Comparison of ENCODE assay signal across 9 cellular contexts in the genomic region with DNA sequence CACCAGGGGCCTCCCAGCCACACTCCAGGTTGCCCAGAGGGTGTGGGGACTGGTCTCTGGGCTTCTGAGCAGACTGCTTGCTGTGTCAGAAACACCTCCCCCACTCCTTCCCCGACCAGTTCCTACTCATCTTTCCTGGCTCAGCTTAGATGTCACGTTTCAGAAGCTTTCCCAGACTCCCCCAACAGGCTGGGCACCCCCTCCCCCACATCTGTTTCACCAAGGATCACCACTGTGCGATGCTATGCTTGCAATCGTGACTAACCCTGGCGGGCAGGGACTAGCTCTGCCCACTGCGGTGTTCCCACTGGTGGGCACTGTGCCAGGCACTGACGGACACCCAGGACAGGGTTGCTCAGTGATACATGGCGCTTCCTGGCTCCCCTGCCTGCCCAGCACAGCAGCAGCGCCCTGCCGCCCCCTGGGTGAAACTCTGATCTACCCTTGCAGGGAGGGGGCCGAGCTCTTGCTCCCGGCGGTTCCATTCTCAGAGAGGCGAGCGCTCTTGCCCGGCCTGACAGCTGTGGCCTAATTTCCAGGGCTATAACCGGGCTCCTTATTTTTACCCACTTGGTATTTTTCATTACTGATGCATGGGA. TPM values are rescaled to one million over a fixed set of nuclear protein-coding genes. Genes with fewer than 3 reads are reported as not detected.
DNase-seq lines count a peak whose midpoint lies in the region; ATAC-seq and TF ChIP-seq lines count a peak whose summit lies in the region.
"Had no signal": no experiment of that assay in that cellular context is flagged by ENCODE, and none has a peak within 500 bp of the region (broad histone marks: within the 10 kb centered on the region; RNA-seq: fewer than 3 reads in every experiment).

No MANE protein-coding gene starts in this region.

- H3K27ac ChIP-seq in body of pancreas (peak overlapping the region; percentile 58 to 86 (median 66)), thoracic aorta (peak overlapping the region; percentile 86 to 87)
- H3K27ac ChIP-seq in CD4-positive, alpha-beta memory T cell (ENCODE audit: low read depth, low read length), result no peak overlapping the region

- H3K36me3 Mint-ChIP-seq in CD4-positive, alpha-beta memory T cell, result peaks cover 18 to 25% of the 10 kb centered on the region in 2 donors

- H3K9me3 Mint-ChIP-seq in CD4-positive, alpha-beta memory T cell, result no peaks in the 10 kb centered on the region

- POLR2A ChIA-PET in CD4-positive, alpha-beta memory T cell (lab: Charles Lee; ENCODE audit: partially characterized antibody), result no interaction called here

- H3K9me3 ChIP-seq in body of pancreas (no peaks in the 10 kb centered on the region), thoracic aorta (no peaks in the 10 kb centered on the region)
- no peaks in the 10 kb centered on the region for H3K9me3 ChIP-seq in CD4-positive, alpha-beta memory T cell (ENCODE audit: control insufficient read depth in 1 of 2, low read length in 2 of 2)

- TF ChIP-seq CTCF in body of pancreas (IDR thresholded peaks at IDR 0.05), result peak in 3 of 7 experiments; percentile 5 to 24 (median 22)
- TF ChIP-seq CTCF in kidney epithelial cell (IDR thresholded peaks at IDR 0.05; ENCODE audit: insufficient read depth, low read length, poor library complexity, severe bottlenecking), result peak; percentile 36
- TF ChIP-seq CTCF in thoracic aorta (IDR thresholded peaks at IDR 0.05), result peak; percentile 34

- DNase-seq in NCI-H2227 (lab: John Stamatoyannopoulos, UW; ENCODE audit: unreplicated experiment), result peak; percentile 28
- DNase-seq in NCI-H2227 treated with DMSO at 0.1 percent for 48 hours (lab: John Stamatoyannopoulos, UW), result no peak
- peak; percentile 65 to 83 (median 78) for DNase-seq in body of pancreas
- DNase-seq in kidney epithelial cell (ENCODE audit: low read depth), result peak; percentile 99
- DNase-seq in thoracic aorta (ENCODE audit: low spot score), result peak; percentile 92
- no peak for DNase-seq in CD4-positive, alpha-beta memory T cell
- DNase-seq in KG1 (lab: John Stamatoyannopoulos, UW), result no peak
- DNase-seq: CD4-positive, CD25-positive, alpha-beta regulatory T cell had no signal

- H3K4me3 Mint-ChIP-seq in CD4-positive, alpha-beta memory T cell, result no peak overlapping the region
- H3K4me3 Mint-ChIP-seq: CD4-positive, CD25-positive, alpha-beta regulatory T cell had no signal

- peaks cover 27% of the 10 kb centered on the region for H3K4me1 ChIP-seq in body of pancreas
- H3K4me1 ChIP-seq in thoracic aorta (ENCODE audit: control insufficient read depth in 1 of 2, low read depth in 2 of 2), result peaks cover 13 to 35% of the 10 kb centered on the region in 2 donors
- H3K4me1 ChIP-seq in CD4-positive, alpha-beta memory T cell (ENCODE audit: insufficient read depth, low read length), result no peaks in the 10 kb centered on the region

- no peaks in the 10 kb centered on the region for H3K27me3 Mint-ChIP-seq in CD4-positive, alpha-beta memory T cell
- H3K27me3 Mint-ChIP-seq: CD4-positive, CD25-positive, alpha-beta regulatory T cell had no signal

- CTCF ChIA-PET in CD4-positive, alpha-beta memory T cell (lab: Charles Lee; ENCODE audit: partially characterized antibody), result no interaction called here

- H3K4me3 ChIP-seq in body of pancreas (no peak overlapping the region), kidney epithelial cell (ENCODE audit: low read depth, low read length) (no peak overlapping the region), thoracic aorta (peak overlapping the region; percentile 49)
- H3K4me3 ChIP-seq in CD4-positive, alpha-beta memory T cell (ENCODE audit: low read length in 2 of 2), result no peak overlapping the region

- TF ChIP-seq POLR2A in body of pancreas (IDR thresholded peaks at IDR 0.05), result peak in 2 of 3 donors; percentile 16 to 22

- H3K27ac Mint-ChIP-seq in CD4-positive, alpha-beta memory T cell, result peak overlapping the region in 2 of 7 donors; percentile 22 to 74

- intact Hi-C loops in body of pancreas (cut with DNase I), result no loop called here
- intact Hi-C loops in CD4-positive, alpha-beta memory T cell (cut with micrococcal nuclease), result no loop called here

- ATAC-seq in body of pancreas (peak; percentile 70), thoracic aorta (ENCODE audit: insufficient number of reproducible peaks, low FRiP score, low read depth) (peak; percentile 73), HG03135 (IDR thresholded peaks at IDR 0.05; ENCODE audit: unreplicated experiment) (no peak)

- H3K4me1 Mint-ChIP-seq in CD4-positive, alpha-beta memory T cell, result peaks cover 0 to 1% (median under 1%) of the 10 kb centered on the region in 4 donors

- no peaks in the 10 kb centered on the region for H3K27me3 ChIP-seq in body of pancreas
- H3K27me3 ChIP-seq in kidney epithelial cell (ENCODE audit: control insufficient read depth, insufficient read depth, low read length), result no peaks in the 10 kb centered on the region
- H3K27me3 ChIP-seq in thoracic aorta (replicated peaks; ENCODE audit: insufficient read depth), result no peaks in the 10 kb centered on the region
- no peaks in the 10 kb centered on the region for H3K27me3 ChIP-seq in CD4-positive, alpha-beta memory T cell (ENCODE audit: insufficient read depth, low read length)

- H3K36me3 ChIP-seq in body of pancreas (replicated peaks in 1 of 2; ENCODE audit: insufficient read depth in 1 of 2, low read depth in 2 of 2) (no peaks in the 10 kb centered on the region), kidney epithelial cell (ENCODE audit: control insufficient read depth, insufficient read depth, low read length) (no peaks in the 10 kb centered on the region), thoracic aorta (no peaks in the 10 kb centered on the region)
- peaks cover 6% of the 10 kb centered on the region for H3K36me3 ChIP-seq in CD4-positive, alpha-beta memory T cell (ENCODE audit: insufficient read depth, low read length)

- 53 to 63% methylated on average over 13 to 17 of the region's 17 CpGs for WGBS in body of pancreas, 2 donors

RNA-seq across cellular contexts. Expression of gene MTSS2, which starts 29.4 kb away (rescaled TPM):
- total RNA-seq in body of pancreas (10 to 100 TPM in 1 of 2 donors, 1 to 10 TPM in 1; 8.8 to 23.4 TPM), kidney epithelial cell (19.8 and 21.6 TPM in 2 replicates), thoracic aorta (10 to 100 TPM; 57.3 to 58.5 TPM)
- 1 to 10 TPM; 1.8 to 1.9 TPM for total RNA-seq in CD4-positive, alpha-beta memory T cell
- not detected for polyA plus RNA-seq in CD4-positive, alpha-beta memory T cell
- polyA plus RNA-seq: CD4-positive, CD25-positive, alpha-beta regulatory T cell had no signal

Comparison
In these comparisons a context has a peak if more than half of its experiments do, and no peak if none do; other contexts are left out.
1. DNase-seq: peak in NCI-H2227 (single experiment), body of pancreas (4 of 4), kidney epithelial cell (single experiment) and thoracic aorta (single experiment); none in NCI-H2227 treated with DMSO at 0.1 percent for 48 hours (single experiment), CD4-positive, alpha-beta memory T cell (0 of 5) and KG1 (single experiment).